12 cellular contexts compared by ENCODE assay signal in the genomic region with DNA sequence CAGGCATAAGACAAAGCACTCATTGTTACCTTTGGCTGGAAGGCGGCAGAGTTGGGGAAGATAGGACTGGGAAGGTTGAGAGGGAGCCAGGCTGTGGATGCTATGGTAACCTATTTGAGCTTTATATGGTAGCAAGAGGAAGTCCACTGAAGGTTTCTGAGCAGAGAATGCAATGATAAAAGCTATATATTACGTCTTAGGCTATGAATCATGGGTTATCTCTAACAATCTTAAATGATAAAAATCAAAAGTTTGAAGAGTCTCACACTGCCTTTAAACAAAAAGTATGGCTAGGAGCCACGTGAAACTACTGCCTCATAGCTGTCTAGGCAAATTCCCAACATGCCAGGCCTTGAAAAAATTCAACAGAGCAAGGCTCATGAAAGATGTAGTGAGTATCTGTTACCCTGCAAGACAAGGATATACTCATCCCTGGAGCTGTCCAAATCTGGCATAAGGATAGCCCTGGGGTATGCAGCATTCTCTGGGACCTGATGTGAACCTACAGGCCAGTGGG. TPM values are rescaled to one million over a fixed set of nuclear protein-coding genes. Genes with fewer than 3 reads are reported as not detected.
DNase-seq lines count a peak whose midpoint lies in the region; ATAC-seq and TF ChIP-seq lines count a peak whose summit lies in the region.
"Had no signal": no experiment of that assay in that cellular context is flagged by ENCODE, and none has a peak within 500 bp of the region (broad histone marks: within the 10 kb centered on the region; RNA-seq: fewer than 3 reads in every experiment).

No MANE protein-coding gene starts in this region.

- ATAC-seq in GM19324 (IDR thresholded peaks at IDR 0.05; ENCODE audit: low FRiP score, unreplicated experiment): no peak
- no peak for ATAC-seq in HG02870 (IDR thresholded peaks at IDR 0.05; ENCODE audit: unreplicated experiment)

- H3K27me3 Mint-ChIP-seq in HFFc6 (ENCODE audit: insufficient read depth): no peaks in the 10 kb centered on the region; the same call in 1 of the 2 replicates

- no peaks in the 10 kb centered on the region; the same call in 1 of the 2 replicates for H3K9me3 Mint-ChIP-seq in HFFc6
- H3K9me3 Mint-ChIP-seq: activated T-cell treated with anti-CD3 and anti-CD28 coated beads, Interleukin-2, amount 50 U/mL, for 24 hours had no signal

- H3K4me3 Mint-ChIP-seq in HFFc6: peak overlapping the region; percentile 68; the same call in 1 of the 2 replicates
- H3K4me3 Mint-ChIP-seq: activated T-cell treated with anti-CD3 and anti-CD28 coated beads, Interleukin-2, amount 50 U/mL, for 24 hours had no signal

- H3K36me3 Mint-ChIP-seq in HFFc6 (ENCODE audit: low read depth): peaks cover 5% of the 10 kb centered on the region; the same call in 1 of the 2 replicates

- TF ChIP-seq CTCF in HFFc6 (IDR thresholded peaks at IDR 0.05): no peak

- peak overlapping the region; percentile 80 for H3K27ac Mint-ChIP-seq in HFFc6
- H3K27ac Mint-ChIP-seq: activated T-cell treated with anti-CD3 and anti-CD28 coated beads, Interleukin-2, amount 50 U/mL, for 24 hours had no signal

- H3K4me1 Mint-ChIP-seq in HFFc6 (ENCODE audit: low read depth): peaks cover 58% of the 10 kb centered on the region

- DNase-seq in AG08396 (ENCODE audit: low spot score) (peak; percentile 56), HFFc6 (peak; percentile 91), amniotic epithelial cell (ENCODE audit: low read depth) (peak; percentile 72), iris pigment epithelial cell (ENCODE audit: low read depth) (peak; percentile 83), kidney glomerular epithelial cell (lab: John Stamatoyannopoulos, UW) (no peak), mesenteric fat pad (ENCODE audit: low spot score) (no peak)
- DNase-seq: activated T-cell treated with anti-CD3 and anti-CD28 coated beads, Interleukin-2, amount 50 U/mL, for 24 hours; DMS53; NCI-H2171; stimulated activated CD4-positive, alpha-beta T cell treated with anti-CD3 and anti-CD28 coated beads, Interleukin-2, amount 100 ng/mL, for 24 hours had no signal

RNA-seq across cellular contexts. Expression of gene P3H2, which starts 4.1 kb away (rescaled TPM):
- total RNA-seq in HFFc6 (2021; fragmentation: NEBNext Ultra II Directional; extraction: Animal tissue kit (Norgen Biotek cat#: 25700)): 10 to 100 TPM; 37.6 to 43.2 (median 39.5) TPM
- total RNA-seq in mesenteric fat pad: 3.3 TPM

Comparison
In these comparisons a context has a peak if more than half of its experiments do, and no peak if none do; other contexts are left out.
1. DNase-seq: peak in AG08396 (single experiment), HFFc6 (single experiment), amniotic epithelial cell (single experiment) and iris pigment epithelial cell (single experiment); none in kidney glomerular epithelial cell (single experiment) and mesenteric fat pad (single experiment).